Comparison of ENCODE assay signal across 12 cellular contexts in genomic region chr9:6552033-6552737, GRCh38.
A peak's percentile ranks its signal among the peaks of the same experiment; 100 is the strongest.
DNase-seq lines count a peak whose midpoint lies in the region; ATAC-seq and TF ChIP-seq lines count a peak whose summit lies in the region.
"Had no signal": no experiment of that assay in that cellular context is flagged by ENCODE, and none has a peak within 500 bp of the region (broad histone marks: within the 10 kb centered on the region; RNA-seq: fewer than 3 reads in every experiment).

No MANE protein-coding gene starts in this region.

- H3K27ac Mint-ChIP-seq in WTC11 = no peak overlapping the region
- H3K27ac Mint-ChIP-seq: effector memory CD8-positive, alpha-beta T cell had no signal

- no peak overlapping the region for H3K4me3 ChIP-seq in kidney epithelial cell (ENCODE audit: low read depth, low read length)

- H3K4me1 Mint-ChIP-seq in WTC11 = no peaks in the 10 kb centered on the region

- peak; percentile 83 for DNase-seq in COR-L47 (lab: John Stamatoyannopoulos, UW)
- peak; percentile 67 for DNase-seq in NCI-H1092 (lab: John Stamatoyannopoulos, UW)
- DNase-seq in WTC11 (ENCODE audit: low spot score) = no peak
- DNase-seq in kidney epithelial cell (ENCODE audit: low read depth) = no peak
- DNase-seq in MV-4-11 (lab: John Stamatoyannopoulos, UW) = no peak
- DNase-seq in GM10266 (ENCODE audit: extremely low spot score) = no peak
- DNase-seq: activated T-cell treated with anti-CD3 and anti-CD28 coated beads, Interleukin-2, amount 50 U/mL, for 72 hours; effector memory CD8-positive, alpha-beta T cell; NCI-H1048; trophoblast cell had no signal

- no peak for TF ChIP-seq CTCF in WTC11 (IDR thresholded peaks at IDR 0.05)
- peak; percentile 6 for TF ChIP-seq CTCF in kidney epithelial cell (IDR thresholded peaks at IDR 0.05; ENCODE audit: insufficient read depth, low read length, poor library complexity, severe bottlenecking)
- TF ChIP-seq CTCF in GM10266 (IDR thresholded peaks at IDR 0.05; ENCODE audit: control insufficient read depth, insufficient read depth, low read depth, missing control alignments) = no peak

- H3K36me3 ChIP-seq in kidney epithelial cell (ENCODE audit: control insufficient read depth, insufficient read depth, low read length) = peaks cover 1% of the 10 kb centered on the region

- POLR2A ChIA-PET in WTC11 (lab: Charles Lee) = no interaction called here

- peaks cover 69% of the 10 kb centered on the region for H3K36me3 Mint-ChIP-seq in WTC11

- no peaks in the 10 kb centered on the region for H3K9me3 Mint-ChIP-seq in WTC11
- H3K9me3 Mint-ChIP-seq: activated T-cell treated with anti-CD3 and anti-CD28 coated beads, Interleukin-2, amount 50 U/mL, for 72 hours; effector memory CD8-positive, alpha-beta T cell had no signal

- no peaks in the 10 kb centered on the region for H3K27me3 Mint-ChIP-seq in WTC11 (ENCODE audit: low read depth)

- no peaks in the 10 kb centered on the region for H3K27me3 ChIP-seq in kidney epithelial cell (ENCODE audit: control insufficient read depth, insufficient read depth, low read length)

- no peak overlapping the region for H3K4me3 Mint-ChIP-seq in WTC11
- H3K4me3 Mint-ChIP-seq: activated T-cell treated with anti-CD3 and anti-CD28 coated beads, Interleukin-2, amount 50 U/mL, for 72 hours; effector memory CD8-positive, alpha-beta T cell had no signal

- CTCF ChIA-PET in WTC11 (lab: Charles Lee) = interaction anchor here (0.5 to 1.0 kb wide), 5 partner anchors 21 to 67 kb away, joined by 3 to 4 read pairs (median 4); no protein-coding TSS in a partner anchor

- ATAC-seq in WTC11 = peak; percentile 76
- ATAC-seq in HG02588 (IDR thresholded peaks at IDR 0.05; ENCODE audit: unreplicated experiment) = no peak
- ATAC-seq in GM21423 (IDR thresholded peaks at IDR 0.05; ENCODE audit: unreplicated experiment) = no peak
- ATAC-seq: activated T-cell treated with anti-CD3 and anti-CD28 coated beads, Interleukin-2, amount 50 U/mL, for 72 hours; effector memory CD8-positive, alpha-beta T cell had no signal

TF ChIP-seq in WTC11, 78 proteins besides CTCF, POLR2A, EP300 and RAD21:
- TF ChIP-seq FOXK1 (CRISPR knock-in tag; IDR thresholded peaks at IDR 0.05) (no peak), NFYB (CRISPR knock-in tag; conservative IDR thresholded peaks at IDR 0.05; ENCODE audit: low read depth) (no peak), IRF2 (CRISPR knock-in tag; IDR thresholded peaks at IDR 0.05; ENCODE audit: borderline replicate concordance, low read depth) (no peak), ZNF396 (CRISPR knock-in tag; IDR thresholded peaks at IDR 0.05; ENCODE audit: borderline replicate concordance) (no peak), NR1H2 (CRISPR knock-in tag; IDR thresholded peaks at IDR 0.05) (no peak), KAT7 (CRISPR knock-in tag; IDR thresholded peaks at IDR 0.05; ENCODE audit: borderline replicate concordance) (no peak), SMAD4 (CRISPR knock-in tag; IDR thresholded peaks at IDR 0.05) (no peak), NR3C1 (CRISPR knock-in tag; conservative IDR thresholded peaks at IDR 0.05; ENCODE audit: low read depth) (no peak), ATF1 (CRISPR knock-in tag; IDR thresholded peaks at IDR 0.05) (no peak), HMGA2 (CRISPR knock-in tag; IDR thresholded peaks at IDR 0.05) (no peak), GABPB1 (CRISPR knock-in tag; IDR thresholded peaks at IDR 0.05) (no peak)
- TF ChIP-seq, protein P1, sequence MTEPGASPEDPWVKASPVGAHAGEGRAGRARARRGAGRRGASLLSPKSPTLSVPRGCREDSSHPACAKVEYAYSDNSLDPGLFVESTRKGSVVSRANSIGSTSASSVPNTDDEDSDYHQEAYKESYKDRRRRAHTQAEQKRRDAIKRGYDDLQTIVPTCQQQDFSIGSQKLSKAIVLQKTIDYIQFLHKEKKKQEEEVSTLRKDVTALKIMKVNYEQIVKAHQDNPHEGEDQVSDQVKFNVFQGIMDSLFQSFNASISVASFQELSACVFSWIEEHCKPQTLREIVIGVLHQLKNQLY (CRISPR knock-in tag; IDR thresholded peaks at IDR 0.05) = no peak
- TF ChIP-seq, protein P2, sequence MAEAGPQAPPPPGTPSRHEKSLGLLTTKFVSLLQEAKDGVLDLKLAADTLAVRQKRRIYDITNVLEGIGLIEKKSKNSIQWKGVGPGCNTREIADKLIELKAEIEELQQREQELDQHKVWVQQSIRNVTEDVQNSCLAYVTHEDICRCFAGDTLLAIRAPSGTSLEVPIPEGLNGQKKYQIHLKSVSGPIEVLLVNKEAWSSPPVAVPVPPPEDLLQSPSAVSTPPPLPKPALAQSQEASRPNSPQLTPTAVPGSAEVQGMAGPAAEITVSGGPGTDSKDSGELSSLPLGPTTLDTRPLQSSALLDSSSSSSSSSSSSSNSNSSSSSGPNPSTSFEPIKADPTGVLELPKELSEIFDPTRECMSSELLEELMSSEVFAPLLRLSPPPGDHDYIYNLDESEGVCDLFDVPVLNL (CRISPR knock-in tag; IDR thresholded peaks at IDR 0.05; ENCODE audit: borderline replicate concordance, low read depth) = no peak
- TF ChIP-seq, protein P3, sequence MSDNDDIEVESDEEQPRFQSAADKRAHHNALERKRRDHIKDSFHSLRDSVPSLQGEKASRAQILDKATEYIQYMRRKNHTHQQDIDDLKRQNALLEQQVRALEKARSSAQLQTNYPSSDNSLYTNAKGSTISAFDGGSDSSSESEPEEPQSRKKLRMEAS (CRISPR knock-in tag; IDR thresholded peaks at IDR 0.05) = no peak
- TF ChIP-seq, protein P4, sequence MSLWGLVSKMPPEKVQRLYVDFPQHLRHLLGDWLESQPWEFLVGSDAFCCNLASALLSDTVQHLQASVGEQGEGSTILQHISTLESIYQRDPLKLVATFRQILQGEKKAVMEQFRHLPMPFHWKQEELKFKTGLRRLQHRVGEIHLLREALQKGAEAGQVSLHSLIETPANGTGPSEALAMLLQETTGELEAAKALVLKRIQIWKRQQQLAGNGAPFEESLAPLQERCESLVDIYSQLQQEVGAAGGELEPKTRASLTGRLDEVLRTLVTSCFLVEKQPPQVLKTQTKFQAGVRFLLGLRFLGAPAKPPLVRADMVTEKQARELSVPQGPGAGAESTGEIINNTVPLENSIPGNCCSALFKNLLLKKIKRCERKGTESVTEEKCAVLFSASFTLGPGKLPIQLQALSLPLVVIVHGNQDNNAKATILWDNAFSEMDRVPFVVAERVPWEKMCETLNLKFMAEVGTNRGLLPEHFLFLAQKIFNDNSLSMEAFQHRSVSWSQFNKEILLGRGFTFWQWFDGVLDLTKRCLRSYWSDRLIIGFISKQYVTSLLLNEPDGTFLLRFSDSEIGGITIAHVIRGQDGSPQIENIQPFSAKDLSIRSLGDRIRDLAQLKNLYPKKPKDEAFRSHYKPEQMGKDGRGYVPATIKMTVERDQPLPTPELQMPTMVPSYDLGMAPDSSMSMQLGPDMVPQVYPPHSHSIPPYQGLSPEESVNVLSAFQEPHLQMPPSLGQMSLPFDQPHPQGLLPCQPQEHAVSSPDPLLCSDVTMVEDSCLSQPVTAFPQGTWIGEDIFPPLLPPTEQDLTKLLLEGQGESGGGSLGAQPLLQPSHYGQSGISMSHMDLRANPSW (CRISPR knock-in tag; conservative IDR thresholded peaks at IDR 0.05; ENCODE audit: low read depth) = no peak
TF ChIP-seq in WTC11: peak in this region for 0.

Comparison
In these comparisons a context has a peak if more than half of its experiments do, and no peak if none do; other contexts are left out.
1. DNase-seq: peak in COR-L47 (single experiment) and NCI-H1092 (single experiment); none in WTC11 (single experiment), kidney epithelial cell (single experiment), MV-4-11 (single experiment) and GM10266 (single experiment).